In genomic region chr19:39445258-39446071, GRCh38 we compare ENCODE assay signal across 8 cellular contexts. TPM values are rescaled to one million over a fixed set of nuclear protein-coding genes. Genes with fewer than 3 reads are reported as not detected.
DNase-seq lines count a peak whose midpoint lies in the region; ATAC-seq, FAIRE-seq and TF ChIP-seq lines count a peak whose summit lies in the region.

TSS of gene SUPT5H (plus strand) at chr19:39445582. CDS start at chr19:39445891, 309 bp downstream.

- peak; percentile 84 for FAIRE-seq in HepG2 (lab: Jason Lieb, UNC)

- TF ChIP-seq EP300 in HepG2 (IDR thresholded peaks at IDR 0.05; ENCODE audit: low read depth in 2 of 2, low read length in 2 of 2) (no peak), HepG2 (CRISPR knock-in tag; IDR thresholded peaks at IDR 0.05; ENCODE audit: borderline replicate concordance) (no peak; the same call in 1 of the 2 replicates)

- ATAC-seq in GM19372 (IDR thresholded peaks at IDR 0.05; ENCODE audit: low read depth, unreplicated experiment): peak; percentile 87
- peak; percentile 66 for ATAC-seq in HG03558 (IDR thresholded peaks at IDR 0.05; ENCODE audit: extremely low read depth, unreplicated experiment)
- ATAC-seq in HepG2: peak; percentile 96

- intact Hi-C loops in HepG2 (cut with micrococcal nuclease; ENCODE audit: unreplicated experiment): no loop called here

- no peaks in the 10 kb centered on the region for H3K9me3 ChIP-seq in BLaER1 treated with 17β-estradiol and CSF1 and Interleukin-3, amounts not matched to agents 10 nM and 100 nM (replicated peaks in 1 of 11)
- H3K9me3 ChIP-seq in HepG2 (ENCODE audit: low read length): no peaks in the 10 kb centered on the region

- H3K9ac ChIP-seq in BLaER1 treated with 17β-estradiol and CSF1 and Interleukin-3, amounts not matched to agents 10 nM and 100 nM: peak within 1 kb of the TSS; percentile 90 to 98 (median 96)
- H3K9ac ChIP-seq in HepG2 (ENCODE audit: insufficient read depth, low read depth, low read length): peak within 1 kb of the TSS; percentile 93

- no peaks in the 10 kb centered on the region for H3K27me3 ChIP-seq in BLaER1 treated with 17β-estradiol and CSF1 and Interleukin-3, amounts not matched to agents 10 nM and 100 nM
- peaks cover 0 to 3% of the 10 kb centered on the region in 2 experiments; a peak in 2 of 5 replicates for H3K27me3 ChIP-seq in HepG2 (ENCODE audit: control insufficient read depth in 1 of 2, insufficient read depth in 2 of 2, low read length in 2 of 2)

- in situ Hi-C loops in HepG2 (cut with HindIII; ENCODE audit: extremely low pct_ligation_motif_present, low pct_unique_long_range_greater_than_20kb): no loop called here

- H3K79me2 ChIP-seq in HepG2 (ENCODE audit: insufficient read depth, low read length): peaks cover 56% of the 10 kb centered on the region

- TF ChIP-seq POLR2A in HepG2 (IDR thresholded peaks at IDR 0.05; ENCODE audit: insufficient read depth in 1 of 2, low read depth in 2 of 2, low read length in 2 of 2): peak; percentile 77 to 92

- no TSS peak for BruUV-seq in HepG2 (replicated peaks; lab: Mats Ljungman, UMichigan)

- no peak for TF ChIP-seq CTCF in HepG2 (CRISPR knock-in tag; IDR thresholded peaks at IDR 0.05)

- peaks cover 7 to 40% (median 36%) of the 10 kb centered on the region in 11 experiments; a peak in 19 of 22 replicates for H3K36me3 ChIP-seq in BLaER1 treated with 17β-estradiol and CSF1 and Interleukin-3, amounts not matched to agents 10 nM and 100 nM
- H3K36me3 ChIP-seq in HepG2 (replicated peaks in 1 of 2; ENCODE audit: control insufficient read depth in 1 of 2, insufficient read depth in 2 of 2, low read length in 2 of 2): peaks cover 3 to 12% of the 10 kb centered on the region in 2 experiments; a peak in 4 of 5 replicates

- H3K4me2 ChIP-seq in BLaER1 treated with 17β-estradiol and CSF1 and Interleukin-3, amounts not matched to agents 10 nM and 100 nM: peak within 1 kb of the TSS; percentile 86 to 98 (median 93)
- peak within 1 kb of the TSS; percentile 85 for H3K4me2 ChIP-seq in HepG2 (ENCODE audit: low read depth, low read length)

- no peak within 1 kb of the TSS for H2AFZ ChIP-seq in HepG2 (ENCODE audit: low read length)

- WGBS in HepG2 (ENCODE audit: low lambda C conversion rate): under 1% methylated on average over 32 of the region's 65 CpGs

- CTCF ChIA-PET in HepG2 (lab: Yijun Ruan, JAX; ENCODE audit: low intra/inter-chr PET ratio, low total read pairs): no interaction called here

- H3K4me1 ChIP-seq in BLaER1 treated with 17β-estradiol and CSF1 and Interleukin-3, amounts not matched to agents 10 nM and 100 nM: peaks cover 44 to 64% (median 52%) of the 10 kb centered on the region in 10 experiments
- H3K4me1 ChIP-seq in HepG2 (ENCODE audit: insufficient read depth, low read length): peaks cover 47% of the 10 kb centered on the region

- TF ChIP-seq RAD21 in HepG2 (CRISPR knock-in tag; IDR thresholded peaks at IDR 0.05): 0 out of 2 replicates have a peak, but pooled peaks have one; percentile 5

- peak within 1 kb of the TSS; percentile 88 to 98 (median 94) for H3K27ac ChIP-seq in BLaER1 treated with 17β-estradiol and CSF1 and Interleukin-3, amounts not matched to agents 10 nM and 100 nM
- peak within 1 kb of the TSS; percentile 91 for H3K27ac ChIP-seq in HepG2 (ENCODE audit: extremely low read length, insufficient read depth, low read length)

- peaks cover 39 to 50% (median 42%) of the 10 kb centered on the region in 11 experiments for H4K20me1 ChIP-seq in BLaER1 treated with 17β-estradiol and CSF1 and Interleukin-3, amounts not matched to agents 10 nM and 100 nM
- H4K20me1 ChIP-seq in HepG2 (ENCODE audit: insufficient read depth, low read length): 0 out of 2 replicates have a peak, but pooled peaks cover 3% of the 10 kb centered on the region

- POLR2A ChIA-PET in HepG2 (lab: Yijun Ruan, JAX): interaction anchor here (0.6 to 2.8 kb wide), 13 partner anchors 9 to 87 kb away, joined by 3 to 78 read pairs (median 6); partner anchors contain the start of genes EID2B, MED29, PAF1 and RPS16

- H3K4me3 ChIP-seq in BLaER1 treated with 17β-estradiol and CSF1 and Interleukin-3, amounts not matched to agents 10 nM and 100 nM: peak within 1 kb of the TSS; percentile 83 to 100 (median 94)
- peak within 1 kb of the TSS; percentile 81 to 98 (median 94) for H3K4me3 ChIP-seq in HepG2 (replicated peaks in 1 of 3; ENCODE audit: insufficient read depth in 1 of 3, low read depth in 2 of 3, low read length in 3 of 3)

- peak; percentile 93 for DNase-seq in NCI-H748 treated with DMSO at 0.1 percent for 48 hours (lab: John Stamatoyannopoulos, UW)
- peak; percentile 89 to 97 for DNase-seq in activated CD4-positive, alpha-beta T cell treated with anti-CD3 and anti-CD28 coated beads, Interleukin-2, amount 50 U/mL, for 24 hours (ENCODE audit: low read depth in 1 of 2, low spot score in 1 of 2)
- peak; percentile 99 for DNase-seq in dermis blood vessel endothelial cell
- DNase-seq in HepG2 (ENCODE audit: low spot score): peak; percentile 95
- DNase-seq in stimulated activated CD4-positive, alpha-beta T cell treated with anti-CD3 and anti-CD28 coated beads, Interleukin-4, amount 100 ng/mL, for 1 hour: peak; percentile 96

TF ChIP-seq in HepG2, 621 proteins besides CTCF, POLR2A, EP300 and RAD21 (continues in another document):
- TF ChIP-seq SNAPC4 (CRISPR knock-in tag; IDR thresholded peaks at IDR 0.05) (peak; percentile 77), MNT (IDR thresholded peaks at IDR 0.05) (peak; percentile 62)

RNA-seq across cellular contexts. Expression of gene SUPT5H, which starts in this region (rescaled TPM):
- total RNA-seq in dermis blood vessel endothelial cell (35.4 and 67.2 TPM in 2 replicates), HepG2 (2016; rRNA removed; fragmentation: Illumina TruSeq; extraction: Trizol) (34.9 and 48.2 TPM in 2 replicates)
- total RNA-seq in HepG2 (2016; cell fraction: cytosol; rRNA removed; fragmentation: Illumina TruSeq; extraction: Trizol; ENCODE audit: low read depth): 10.1 and 10.2 TPM in 2 replicates
- total RNA-seq in HepG2 (2016; cell fraction: insoluble cytoplasmic fraction; rRNA removed; fragmentation: Illumina TruSeq; extraction: Trizol): 31.0 and 56.4 TPM in 2 replicates
- total RNA-seq in HepG2 (2016; cell fraction: membrane; rRNA removed; fragmentation: Illumina TruSeq; extraction: Trizol): 24.1 and 24.5 TPM in 2 replicates
- 40.8 and 47.1 TPM in 2 replicates for total RNA-seq in HepG2 (2016; cell fraction: nucleus; rRNA removed; fragmentation: Illumina TruSeq; extraction: Trizol)
- polyA plus RNA-seq in HepG2 (2011; rRNA removed): 49.0 and 51.7 TPM in 2 replicates
- 25.7 and 31.7 TPM in 2 replicates for polyA plus RNA-seq in HepG2 (2011; cell fraction: cytosol; rRNA removed)
- polyA plus RNA-seq in HepG2 (2011; cell fraction: nucleus; rRNA removed): 253 and 283 TPM in 2 replicates
- polyA plus RNA-seq in HepG2 (2012): 67.2 and 69.5 TPM in 2 replicates
- polyA plus RNA-seq in HepG2 (2016; cell fraction: cytosol; fragmentation: Illumina TruSeq; extraction: Trizol; ENCODE audit: low read depth): 6.0 and 6.1 TPM in 2 replicates
- polyA plus RNA-seq in HepG2 (2016; cell fraction: insoluble cytoplasmic fraction; fragmentation: Illumina TruSeq; extraction: Trizol; ENCODE audit: low read depth): 36.5 and 56.7 TPM in 2 replicates
- 12.5 and 14.4 TPM in 2 replicates for polyA plus RNA-seq in HepG2 (2016; cell fraction: membrane; fragmentation: Illumina TruSeq; extraction: Trizol; ENCODE audit: low read depth)
- 151 and 174 TPM in 2 replicates for polyA plus RNA-seq in HepG2 (2016; cell fraction: nucleus; fragmentation: Illumina TruSeq; extraction: Trizol; ENCODE audit: insufficient read depth, low read depth)
- polyA minus RNA-seq in HepG2 (2011; rRNA and poly(A)+ RNA removed; ENCODE audit: low replicate concordance): 47.0 and 62.8 TPM in 2 replicates
- polyA minus RNA-seq in HepG2 (2011; cell fraction: cytosol; rRNA and poly(A)+ RNA removed): 24.6 and 28.9 TPM in 2 replicates
- 41.6 and 42.1 TPM in 2 replicates for polyA minus RNA-seq in HepG2 (2011; cell fraction: nucleus; rRNA and poly(A)+ RNA removed)

Comparison
In these comparisons a context has a peak if more than half of its experiments do, and no peak if none do; other contexts are left out.
1. Peak in every context shown above with its lines: DNase-seq, ATAC-seq, H3K4me3 ChIP-seq and H3K27ac ChIP-seq.